8 cellular contexts compared by ENCODE assay signal in genomic region chr4:85370400-85371032, GRCh38.
DNase-seq lines count a peak whose midpoint lies in the region; ATAC-seq, FAIRE-seq and TF ChIP-seq lines count a peak whose summit lies in the region.

No MANE protein-coding gene starts in this region.

- H3K4me3 Mint-ChIP-seq in astrocyte (ENCODE audit: unreplicated experiment): no peak overlapping the region

- no peaks in the 10 kb centered on the region for H3K79me2 ChIP-seq in astrocyte (ENCODE audit: insufficient read depth, low read length)
- no peaks in the 10 kb centered on the region for H3K79me2 ChIP-seq in keratinocyte (ENCODE audit: control insufficient read depth, insufficient read depth, low read length)

- H3K9me3 ChIP-seq in astrocyte (ENCODE audit: insufficient read depth, low read depth, low read length) (no peaks in the 10 kb centered on the region), keratinocyte (ENCODE audit: control insufficient read depth, low read depth, low read length) (no peaks in the 10 kb centered on the region), upper lobe of left lung (no peaks in the 10 kb centered on the region)

- WGBS in upper lobe of left lung, 2 donors: 59 to 66% methylated on average over 5 of the region's 5 CpGs

- no peaks in the 10 kb centered on the region for H3K27me3 ChIP-seq in astrocyte (ENCODE audit: insufficient read depth, low read length)
- peaks cover 6% of the 10 kb centered on the region for H3K27me3 ChIP-seq in keratinocyte (ENCODE audit: control insufficient read depth, extremely low read depth, insufficient read depth, low read length)
- H3K27me3 ChIP-seq in upper lobe of left lung: no peaks in the 10 kb centered on the region

- no peak overlapping the region for H3K27ac Mint-ChIP-seq in astrocyte (ENCODE audit: unreplicated experiment)

- no peak for TF ChIP-seq EP300 in upper lobe of left lung (IDR thresholded peaks at IDR 0.05)

- TF ChIP-seq CTCF in D721Med (IDR thresholded peaks at IDR 0.05; ENCODE audit: insufficient read depth, missing control alignments) (peak; percentile 79), astrocyte (IDR thresholded peaks at IDR 0.05; ENCODE audit: insufficient read depth, low read depth, low read length) (peak; percentile 70), keratinocyte (optimal IDR thresholded peaks at IDR 0.05 in 1 of 3, IDR thresholded peaks at IDR 0.05 in 1 of 3, conservative IDR thresholded peaks at IDR 0.05 in 1 of 3; ENCODE audit: extremely low read depth in 1 of 3, insufficient read depth in 2 of 3, low read length in 3 of 3) (peak; percentile 74 to 89 (median 76)), upper lobe of left lung (IDR thresholded peaks at IDR 0.05) (peak in 5 of 6 experiments; percentile 32 to 52 (median 42))

- no peaks in the 10 kb centered on the region for H3K9me1 ChIP-seq in keratinocyte (ENCODE audit: control insufficient read depth, extremely low read depth, insufficient read depth, low read length)

- dilution Hi-C loops in keratinocyte (cut with MboI; ENCODE audit: extremely low pct_ligation_motif_present, low sequenced_read_pairs): loop anchor here (25.0 kb wide), 1 partner anchor 208 kb away; no protein-coding TSS in a partner anchor

- FAIRE-seq in D721Med (lab: Jason Lieb, UNC) (no peak), astrocyte (lab: Jason Lieb, UNC) (peak; percentile 65), keratinocyte (lab: Jason Lieb, UNC) (peak; percentile 80)

- H3K9ac ChIP-seq in astrocyte (ENCODE audit: low read length): no peak overlapping the region
- no peak overlapping the region for H3K9ac ChIP-seq in keratinocyte (ENCODE audit: control insufficient read depth, extremely low read depth, insufficient read depth, low read length)

- TF ChIP-seq POLR2A in upper lobe of left lung (IDR thresholded peaks at IDR 0.05): no peak

- H4K20me1 ChIP-seq in astrocyte (ENCODE audit: insufficient read depth, low read length) (no peaks in the 10 kb centered on the region), keratinocyte (ENCODE audit: control insufficient read depth, extremely low read depth, insufficient read depth, low read length) (no peaks in the 10 kb centered on the region)

- no peaks in the 10 kb centered on the region for H3K9me3 Mint-ChIP-seq in astrocyte (ENCODE audit: unreplicated experiment)

- H3K4me2 ChIP-seq in astrocyte (ENCODE audit: low read length): no peak overlapping the region
- H3K4me2 ChIP-seq in keratinocyte (ENCODE audit: control insufficient read depth, extremely low read depth, insufficient read depth, low read depth, low read length): no peak overlapping the region

- no peaks in the 10 kb centered on the region for H3K36me3 Mint-ChIP-seq in astrocyte (ENCODE audit: low read depth, unreplicated experiment)

- no peak overlapping the region for H2AFZ ChIP-seq in astrocyte (ENCODE audit: low read depth, low read length)
- no peak overlapping the region for H2AFZ ChIP-seq in keratinocyte (ENCODE audit: control insufficient read depth, low read length)

- H3K4me3 ChIP-seq in astrocyte (ENCODE audit: insufficient read depth, low read depth, low read length) (no peak overlapping the region), keratinocyte (ENCODE audit: control insufficient read depth in 2 of 3, extremely low read depth in 1 of 3, insufficient read depth in 2 of 3, low read depth in 1 of 3, low read length in 3 of 3) (no peak overlapping the region), upper lobe of left lung (no peak overlapping the region)

- no peaks in the 10 kb centered on the region for H3K36me3 ChIP-seq in astrocyte (ENCODE audit: insufficient read depth, low read length)
- no peaks in the 10 kb centered on the region for H3K36me3 ChIP-seq in keratinocyte (ENCODE audit: control insufficient read depth in 2 of 2, extremely low read depth in 1 of 2, insufficient read depth in 2 of 2, low read length in 2 of 2)
- no peaks in the 10 kb centered on the region for H3K36me3 ChIP-seq in upper lobe of left lung

- H3K4me1 ChIP-seq in astrocyte (ENCODE audit: insufficient read depth, low read length) (no peaks in the 10 kb centered on the region), keratinocyte (ENCODE audit: control insufficient read depth, extremely low read depth, insufficient read depth, low read length) (no peaks in the 10 kb centered on the region), upper lobe of left lung (no peaks in the 10 kb centered on the region)

- H3K27ac ChIP-seq in astrocyte (ENCODE audit: low read depth, low read length): no peak overlapping the region
- H3K27ac ChIP-seq in keratinocyte (ENCODE audit: control insufficient read depth, insufficient read depth, low read length): no peak overlapping the region
- H3K27ac ChIP-seq in upper lobe of left lung: no peak overlapping the region

- ATAC-seq in GM18868 (IDR thresholded peaks at IDR 0.05; ENCODE audit: unreplicated experiment) (peak; percentile 95), HG02981 (IDR thresholded peaks at IDR 0.05; ENCODE audit: unreplicated experiment) (peak; percentile 97), upper lobe of left lung (ENCODE audit: low FRiP score in 2 of 2) (peak; percentile 74 to 75)

- DNase-seq in D721Med (ENCODE audit: insufficient read length, low spot score) (no peak), NCI-H2029 treated with DMSO at 0.1 percent for 48 hours (lab: John Stamatoyannopoulos, UW) (peak; percentile 19), astrocyte (ENCODE audit: low read depth) (peak; percentile 8), keratinocyte (ENCODE audit: low read depth, low spot score) (peak; percentile 9), upper lobe of left lung (no peak)
- DNase-seq in NK-92 treated with Interleukin-12 subunit alpha and Interleukin-12 subunit beta, amount 100 ng/mL, for 24 hours (lab: John Stamatoyannopoulos, UW): no peak

- H3K4me1 Mint-ChIP-seq in astrocyte (ENCODE audit: low read depth, unreplicated experiment): peaks cover 4% of the 10 kb centered on the region

- peaks cover under 1% of the 10 kb centered on the region for H3K27me3 Mint-ChIP-seq in astrocyte (ENCODE audit: low read depth, unreplicated experiment)

Comparison
In these comparisons a context has a peak if more than half of its experiments do, and no peak if none do; other contexts are left out.
1. DNase-seq: peak in NCI-H2029 treated with DMSO at 0.1 percent for 48 hours (single experiment), astrocyte (single experiment) and keratinocyte (single experiment); none in D721Med (single experiment), upper lobe of left lung (0 of 2) and NK-92 treated with Interleukin-12 subunit alpha and Interleukin-12 subunit beta, amount 100 ng/mL, for 24 hours (single experiment).
2. Peak in every context shown above with its lines, with median percentiles within 50 percentile points of each other: CTCF ChIP-seq and ATAC-seq.